In genomic region chr16:86464044-86464443, GRCh38 we compare ENCODE assay signal across 28 cellular contexts. TPM values are rescaled to one million over a fixed set of nuclear protein-coding genes. Genes with fewer than 3 reads are reported as not detected.
"Had no signal": no experiment of that assay in that cellular context is flagged by ENCODE, and none has a peak within 500 bp of the region (broad histone marks: within the 10 kb centered on the region; RNA-seq: fewer than 3 reads in every experiment).

No MANE protein-coding gene starts in this region.

- H3K36me3 ChIP-seq: ovary, suprapubic skin, transverse colon had no signal

- H3K27ac Mint-ChIP-seq: effector memory CD8-positive, alpha-beta T cell; memory B cell; mesothelial cell of epicardium; naive B cell; natural killer cell treated with Interleukin-12 subunit alpha and Interleukin-12 subunit beta and Interleukin-15 and Interleukin-18, amount 100 ng/mL, for 72 hours; stimulated activated naive CD8-positive, alpha-beta T cell treated with anti-CD3 and anti-CD28 coated beads, Interleukin-15, amount 100 ng/mL, for 72 hours had no signal

- H3K36me3 Mint-ChIP-seq: memory B cell; mesothelial cell of epicardium; natural killer cell treated with Interleukin-12 subunit alpha and Interleukin-12 subunit beta and Interleukin-15 and Interleukin-18, amount 100 ng/mL, for 72 hours had no signal

- ATAC-seq: effector memory CD8-positive, alpha-beta T cell; left lobe of liver; mucosa of descending colon; natural killer cell treated with Interleukin-12 subunit alpha and Interleukin-12 subunit beta and Interleukin-15 and Interleukin-18, amount 100 ng/mL, for 72 hours; psoas muscle; sciatic nerve; stimulated activated naive CD8-positive, alpha-beta T cell treated with anti-CD3 and anti-CD28 coated beads, Interleukin-15, amount 100 ng/mL, for 72 hours had no signal

- H3K4me1 ChIP-seq: psoas muscle, suprapubic skin had no signal

- H3K27ac ChIP-seq: ovary, psoas muscle, suprapubic skin had no signal

- H3K4me3 ChIP-seq: lung, mucosa of descending colon, ovary, psoas muscle, smooth muscle cell, suprapubic skin, transverse colon had no signal

- H3K4me1 Mint-ChIP-seq: mesothelial cell of epicardium; stimulated activated naive CD8-positive, alpha-beta T cell treated with anti-CD3 and anti-CD28 coated beads, Interleukin-15, amount 100 ng/mL, for 72 hours had no signal

- H3K4me2 ChIP-seq: smooth muscle cell had no signal

- DNase-seq: cerebellar nuclear complex; cortex of kidney; effector memory CD8-positive, alpha-beta T cell; head of caudate nucleus; mucosa of descending colon; naive B cell; occipital lobe; ovary; psoas muscle; retina; stimulated activated CD4-positive, alpha-beta T cell treated with anti-CD3 and anti-CD28 coated beads, Interleukin-12 subunit alpha, Interleukin-12 subunit beta, amount 100 ng/mL, for 4 hours; stimulated activated CD4-positive, alpha-beta T cell treated with anti-CD3 and anti-CD28 coated beads, Interleukin-1b, Interleukin-23, amount 100 ng/mL, for 48 hours; stimulated activated CD4-positive, alpha-beta T cell treated with anti-CD3 and anti-CD28 coated beads, Interleukin-4, amount 100 ng/mL, for 1 hour; stimulated activated CD8-positive, alpha-beta memory T cell treated with anti-CD3 and anti-CD28 coated beads, Interleukin-4, amount 100 ng/mL, for 48 hours; stimulated activated naive CD4-positive, alpha-beta T cell; stimulated activated naive CD8-positive, alpha-beta T cell treated with anti-CD3 and anti-CD28 coated beads, Interleukin-15, amount 100 ng/mL, for 72 hours; transverse colon had no signal

- H3K4me3 Mint-ChIP-seq: effector memory CD8-positive, alpha-beta T cell; memory B cell; mesothelial cell of epicardium; naive B cell; natural killer cell treated with Interleukin-12 subunit alpha and Interleukin-12 subunit beta and Interleukin-15 and Interleukin-18, amount 100 ng/mL, for 72 hours; stimulated activated naive CD8-positive, alpha-beta T cell treated with anti-CD3 and anti-CD28 coated beads, Interleukin-15, amount 100 ng/mL, for 72 hours had no signal

- FAIRE-seq: endometrium, frontal cortex, keratinocyte had no signal

- H3K9me3 ChIP-seq: mucosa of descending colon, psoas muscle, suprapubic skin, transverse colon had no signal

- H3K27me3 ChIP-seq: ovary, transverse colon had no signal

RNA-seq across cellular contexts. Expression of gene FOXF1, which starts 46.3 kb away (rescaled TPM):
- total RNA-seq: natural killer cell treated with Interleukin-12 subunit alpha and Interleukin-12 subunit beta and Interleukin-15 and Interleukin-18, amount 100 ng/mL, for 72 hours had no signal
- polyA plus RNA-seq: keratinocyte had no signal
